In genomic region chr1:19597463-19598309, GRCh38 we compare ENCODE assay signal across 8 cellular contexts. TPM values are rescaled to one million over a fixed set of nuclear protein-coding genes. Genes with fewer than 3 reads are reported as not detected.
DNase-seq lines count a peak whose midpoint lies in the region; ATAC-seq and TF ChIP-seq lines count a peak whose summit lies in the region.

No MANE protein-coding gene starts in this region.

- no peaks in the 10 kb centered on the region for H3K27me3 Mint-ChIP-seq in activated CD8-positive, alpha-beta T cell treated with anti-CD3 and anti-CD28 coated beads, Interleukin-2, amount 10 ng/mL, durations not matched to agents 7 days and 5 days (ENCODE audit: low read depth)

- H3K9me3 Mint-ChIP-seq in activated CD8-positive, alpha-beta T cell treated with anti-CD3 and anti-CD28 coated beads, Interleukin-2, amount 10 ng/mL, durations not matched to agents 7 days and 5 days (ENCODE audit: insufficient read depth), result no peaks in the 10 kb centered on the region

- DNase-seq in NCI-H2227 (lab: John Stamatoyannopoulos, UW; ENCODE audit: unreplicated experiment) (peak; percentile 43), NCI-H2227 treated with DMSO at 0.1 percent for 48 hours (lab: John Stamatoyannopoulos, UW) (no peak), fibroblast of villous mesenchyme (ENCODE audit: low read depth) (peak; percentile 60)
- DNase-seq in activated CD8-positive, alpha-beta T cell treated with anti-CD3 and anti-CD28 coated beads, Interleukin-2, amount 10 ng/mL, durations not matched to agents 7 days and 5 days, result peak; percentile 75

- peak overlapping the region; percentile 98 for H3K27ac Mint-ChIP-seq in activated CD8-positive, alpha-beta T cell treated with anti-CD3 and anti-CD28 coated beads, Interleukin-2, amount 10 ng/mL, durations not matched to agents 7 days and 5 days

- H3K4me3 ChIP-seq in HUES6 (ENCODE audit: low read depth, low read length), result peak overlapping the region; percentile 79
- peak overlapping the region; percentile 85 for H3K4me3 ChIP-seq in fibroblast of villous mesenchyme (ENCODE audit: low read depth, low read length)
- peak overlapping the region; percentile 89 to 92 for H3K4me3 ChIP-seq in neutrophil (ENCODE audit: low read depth in 1 of 2, low read length in 1 of 2)

- H3K4me1 ChIP-seq in HUES6 (ENCODE audit: control insufficient read depth, insufficient read depth, low read length), result no peaks in the 10 kb centered on the region
- peaks cover 14 to 18% of the 10 kb centered on the region in 2 experiments for H3K4me1 ChIP-seq in neutrophil (ENCODE audit: control insufficient read depth in 1 of 2, insufficient read depth in 1 of 2, low read depth in 1 of 2, low read length in 1 of 2)

- H3K27ac ChIP-seq in HUES6 (ENCODE audit: low read depth, low read length), result peak overlapping the region; percentile 90
- peak overlapping the region; percentile 84 for H3K27ac ChIP-seq in neutrophil

- CTCF ChIA-PET in activated CD8-positive, alpha-beta T cell treated with anti-CD3 and anti-CD28 coated beads, Interleukin-2, amount 10 ng/mL, durations not matched to agents 7 days and 5 days (lab: Charles Lee), result interaction anchor here (0.5 to 5.5 kb wide), 12 partner anchors 11 to 347 kb away, joined by 3 to 23 read pairs (median 4); no protein-coding TSS in a partner anchor

- peak overlapping the region; percentile 95 for H3K9ac ChIP-seq in HUES6 (ENCODE audit: low read length)

- peak; percentile 25 for ATAC-seq in activated CD8-positive, alpha-beta T cell treated with anti-CD3 and anti-CD28 coated beads, Interleukin-2, amount 10 ng/mL, durations not matched to agents 7 days and 5 days
- ATAC-seq in HG02870 (IDR thresholded peaks at IDR 0.05; ENCODE audit: unreplicated experiment), result no peak
- no peak for ATAC-seq in HG02623 (IDR thresholded peaks at IDR 0.05; ENCODE audit: unreplicated experiment)

- H3K9me3 ChIP-seq in HUES6 (ENCODE audit: control insufficient read depth, insufficient read depth, low read depth, low read length), result no peaks in the 10 kb centered on the region
- no peaks in the 10 kb centered on the region for H3K9me3 ChIP-seq in neutrophil

- POLR2A ChIA-PET in activated CD8-positive, alpha-beta T cell treated with anti-CD3 and anti-CD28 coated beads, Interleukin-2, amount 10 ng/mL, durations not matched to agents 7 days and 5 days (lab: Charles Lee), result interaction anchor here (1.0 to 2.6 kb wide), 19 partner anchors 8 to 1189 kb away, joined by 3 to 23 read pairs (median 5); partner anchors contain the start of genes CAPZB, EMC1, HP1BP3 and MRTO4

- no peak for TF ChIP-seq CTCF in fibroblast of villous mesenchyme (IDR thresholded peaks at IDR 0.05; ENCODE audit: insufficient read depth, low read depth, low read length)
- TF ChIP-seq CTCF in neutrophil (IDR thresholded peaks at IDR 0.05), result no peak

- H3K36me3 ChIP-seq in HUES6 (ENCODE audit: control insufficient read depth, insufficient read depth, low read length) (peaks cover 7% of the 10 kb centered on the region; the same call in 1 of the 2 replicates), neutrophil (no peaks in the 10 kb centered on the region)

- H3K4me1 Mint-ChIP-seq in activated CD8-positive, alpha-beta T cell treated with anti-CD3 and anti-CD28 coated beads, Interleukin-2, amount 10 ng/mL, durations not matched to agents 7 days and 5 days (ENCODE audit: low read depth), result peaks cover 46% of the 10 kb centered on the region

- H3K4me3 Mint-ChIP-seq in activated CD8-positive, alpha-beta T cell treated with anti-CD3 and anti-CD28 coated beads, Interleukin-2, amount 10 ng/mL, durations not matched to agents 7 days and 5 days, result peak overlapping the region; percentile 91

- H3K27me3 ChIP-seq in HUES6 (ENCODE audit: control insufficient read depth, insufficient read depth, low read length), result no peaks in the 10 kb centered on the region
- no peaks in the 10 kb centered on the region for H3K27me3 ChIP-seq in neutrophil

- peaks cover 27% of the 10 kb centered on the region for H3K36me3 Mint-ChIP-seq in activated CD8-positive, alpha-beta T cell treated with anti-CD3 and anti-CD28 coated beads, Interleukin-2, amount 10 ng/mL, durations not matched to agents 7 days and 5 days (ENCODE audit: low read depth)

RNA-seq across cellular contexts. Expression of gene NBL1, which starts 46.4 kb away (rescaled TPM):
- total RNA-seq in activated CD8-positive, alpha-beta T cell treated with anti-CD3 and anti-CD28 coated beads, Interleukin-2, amount 10 ng/mL, durations not matched to agents 7 days and 5 days, result 10 to 100 TPM; 40.1 TPM
- 61.3 and 90.5 TPM in 2 replicates for total RNA-seq in fibroblast of villous mesenchyme
